ENCODE assay signal across 9 cellular contexts in genomic region chr5:177471610-177472356, GRCh38. TPM values are rescaled to one million over a fixed set of nuclear protein-coding genes. Genes with fewer than 3 reads are reported as not detected.
DNase-seq lines count a peak whose midpoint lies in the region; TF ChIP-seq lines count a peak whose summit lies in the region.
"Had no signal": no experiment of that assay in that cellular context is flagged by ENCODE, and none has a peak within 500 bp of the region (broad histone marks: within the 10 kb centered on the region; RNA-seq: fewer than 3 reads in every experiment).

No MANE protein-coding gene starts in this region.

- DNase-seq in activated gamma-delta T cell treated with Interleukin-2 at 50 U/mL for 16 hours (peak; percentile 76), activated gamma-delta T cell (lab: John Stamatoyannopoulos, UW) (no peak), mammary epithelial cell (no peak), NCI-H1092 treated with DMSO at 0.1 percent for 48 hours (lab: John Stamatoyannopoulos, UW) (no peak), NCI-H1930 (lab: John Stamatoyannopoulos, UW) (no peak), NK-92 (lab: John Stamatoyannopoulos, UW; ENCODE audit: unreplicated experiment) (no peak)
- DNase-seq: DMS 273 treated with DMSO at 0.1 percent for 48 hours had no signal

- H2AFZ ChIP-seq in mammary epithelial cell (ENCODE audit: low read depth, low read length) = no peak overlapping the region

- no peaks in the 10 kb centered on the region for H3K27me3 ChIP-seq in mammary epithelial cell (ENCODE audit: insufficient read depth, low read length)

- intact Hi-C loops in mammary epithelial cell (cut with micrococcal nuclease) = no loop called here

- H3K9me3 ChIP-seq in mammary epithelial cell (replicated peaks; ENCODE audit: insufficient read depth, low read length) (no peaks in the 10 kb centered on the region), mesodermal cell (ENCODE audit: control insufficient read depth, low read length) (no peaks in the 10 kb centered on the region)

- H3K79me2 ChIP-seq in mammary epithelial cell (ENCODE audit: insufficient read depth, low read length) = peaks cover 19% of the 10 kb centered on the region

- H3K4me1 ChIP-seq in mammary epithelial cell (ENCODE audit: insufficient read depth, low read length) (peaks cover 38% of the 10 kb centered on the region), mesodermal cell (ENCODE audit: control insufficient read depth, insufficient read depth, low read length, poor library complexity, severe bottlenecking) (peaks cover 57% of the 10 kb centered on the region), urinary bladder (ENCODE audit: insufficient read depth) (no peaks in the 10 kb centered on the region)

- WGBS in mammary epithelial cell (ENCODE audit: low coverage, missing lambda C conversion rate) = 83% methylated on average over 6 of the region's 14 CpGs
- WGBS in mesodermal cell (ENCODE audit: insufficient coverage in 2 of 2), 2 experiments = 69 to 72% methylated on average over 7 to 9 of the region's 14 CpGs
- WGBS in urinary bladder = 40% methylated on average over 14 of the region's 14 CpGs

- in situ Hi-C loops in mammary epithelial cell (cut with MboI; ENCODE audit: low sequenced_read_pairs in 2 of 2) = no loop called here

- dilution Hi-C loops in mammary epithelial cell (cut with HindIII; ENCODE audit: low sequenced_read_pairs) = no loop called here

- no peak overlapping the region for H3K9ac ChIP-seq in mammary epithelial cell (ENCODE audit: insufficient read depth, low read length)

- peak overlapping the region; percentile 24 to 59 (median 49) for H3K4me3 ChIP-seq in mammary epithelial cell (replicated peaks in 1 of 3; ENCODE audit: insufficient read depth in 1 of 3, low read depth in 2 of 3, low read length in 3 of 3)
- H3K4me3 ChIP-seq in mesodermal cell (ENCODE audit: extremely low read depth, insufficient read depth, low read length, poor library complexity, severe bottlenecking) = peak overlapping the region; percentile 81
- H3K4me3 ChIP-seq in urinary bladder (ENCODE audit: low read depth, low read length) = peak overlapping the region; percentile 87

- peak overlapping the region; percentile 96 for H3K4me2 ChIP-seq in mammary epithelial cell (ENCODE audit: insufficient read depth, low read depth, low read length)

- no peaks in the 10 kb centered on the region for H4K20me1 ChIP-seq in mammary epithelial cell (ENCODE audit: insufficient read depth, low read length)

- TF ChIP-seq CTCF in mammary epithelial cell (conservative IDR thresholded peaks at IDR 0.05 in 1 of 2, IDR thresholded peaks at IDR 0.05 in 1 of 2; ENCODE audit: extremely low read depth in 1 of 2, insufficient read depth in 1 of 2, low read depth in 1 of 2, low read length in 2 of 2) = no peak

- no TSS peak for BruUV-seq in mammary epithelial cell (replicated peaks; lab: Mats Ljungman, UMichigan)

- H3K27ac ChIP-seq in mammary epithelial cell (ENCODE audit: insufficient read depth, low read depth, low read length) (no peak overlapping the region), mesodermal cell (ENCODE audit: low read depth, low read length, severe bottlenecking) (peak overlapping the region; percentile 36), urinary bladder (ENCODE audit: low read depth) (no peak overlapping the region)

- no peaks in the 10 kb centered on the region for H3K36me3 ChIP-seq in mammary epithelial cell (ENCODE audit: insufficient read depth, low read length)
- H3K36me3 ChIP-seq in mesodermal cell (ENCODE audit: control insufficient read depth, insufficient read depth, low read length) = peaks cover 54% of the 10 kb centered on the region
- no peaks in the 10 kb centered on the region for H3K36me3 ChIP-seq in urinary bladder (ENCODE audit: insufficient read depth)

- CTCF ChIA-PET in mammary epithelial cell (lab: Charles Lee; ENCODE audit: low non-redundant PET) = no interaction called here

RNA-seq across cellular contexts. Expression of gene DBN1, which starts 1.7 kb away (rescaled TPM):
- total RNA-seq in mammary epithelial cell = 100 to 1,000 TPM in 1 of 2 donors, 10 to 100 TPM in 1; 80.3 to 107 TPM
- 35.0 TPM for polyA plus RNA-seq in mammary epithelial cell
- 42.0 TPM for polyA minus RNA-seq in mammary epithelial cell
- polyA plus RNA-seq in mesodermal cell (2013, experiment 1 of 2) = 229 TPM
- 194 TPM for polyA plus RNA-seq in mesodermal cell (2013, experiment 2 of 2)
- total RNA-seq in urinary bladder = 53.9 TPM
- polyA plus RNA-seq in urinary bladder = 96.5 TPM

RNA-seq across cellular contexts. Expression of gene PRR7, which starts 25.2 kb away (rescaled TPM):
- total RNA-seq in mammary epithelial cell = 10 to 100 TPM; 13.9 to 23.3 TPM
- polyA plus RNA-seq in mammary epithelial cell = 14.2 TPM
- 1.2 TPM for polyA minus RNA-seq in mammary epithelial cell
- polyA plus RNA-seq in mesodermal cell (2013, experiment 1 of 2) = 8.4 TPM
- 5.4 TPM for polyA plus RNA-seq in mesodermal cell (2013, experiment 2 of 2)
- 0.58 TPM for total RNA-seq in urinary bladder
- polyA plus RNA-seq in urinary bladder = 2.4 TPM

RNA-seq across cellular contexts. Expression of gene PDLIM7, which starts 25.6 kb away (rescaled TPM):
- 100 to 1,000 TPM; 235 to 259 TPM for total RNA-seq in mammary epithelial cell
- 103 TPM for polyA plus RNA-seq in mammary epithelial cell
- 95.3 TPM for polyA minus RNA-seq in mammary epithelial cell
- polyA plus RNA-seq in mesodermal cell (2013, experiment 1 of 2) = 284 TPM
- 227 TPM for polyA plus RNA-seq in mesodermal cell (2013, experiment 2 of 2)
- 102 TPM for total RNA-seq in urinary bladder
- 728 TPM for polyA plus RNA-seq in urinary bladder

RNA-seq across cellular contexts. Expression of gene DOK3, which starts 37.8 kb away (rescaled TPM):
- total RNA-seq in mammary epithelial cell (1 to 10 TPM; 4.3 to 4.7 TPM), urinary bladder (2.9 TPM)
- polyA plus RNA-seq in mammary epithelial cell (1.7 TPM), urinary bladder (8.5 TPM)
- polyA minus RNA-seq in mammary epithelial cell = 2.4 TPM
- polyA plus RNA-seq in mesodermal cell (2013, experiment 1 of 2) = 3.6 TPM
- 2.8 TPM for polyA plus RNA-seq in mesodermal cell (2013, experiment 2 of 2)

RNA-seq across cellular contexts. Expression of gene DDX41, which starts 45.0 kb away (rescaled TPM):
- total RNA-seq in mammary epithelial cell = 10 to 100 TPM; 60.7 to 80.6 TPM
- 115 TPM for polyA plus RNA-seq in mammary epithelial cell
- polyA minus RNA-seq in mammary epithelial cell = 79.3 TPM
- 65.4 TPM for polyA plus RNA-seq in mesodermal cell (2013, experiment 1 of 2)
- 52.5 TPM for polyA plus RNA-seq in mesodermal cell (2013, experiment 2 of 2)
- total RNA-seq in urinary bladder = 27.4 TPM
- polyA plus RNA-seq in urinary bladder = 65.6 TPM
